14 cellular contexts compared by ENCODE assay signal in the genomic region with DNA sequence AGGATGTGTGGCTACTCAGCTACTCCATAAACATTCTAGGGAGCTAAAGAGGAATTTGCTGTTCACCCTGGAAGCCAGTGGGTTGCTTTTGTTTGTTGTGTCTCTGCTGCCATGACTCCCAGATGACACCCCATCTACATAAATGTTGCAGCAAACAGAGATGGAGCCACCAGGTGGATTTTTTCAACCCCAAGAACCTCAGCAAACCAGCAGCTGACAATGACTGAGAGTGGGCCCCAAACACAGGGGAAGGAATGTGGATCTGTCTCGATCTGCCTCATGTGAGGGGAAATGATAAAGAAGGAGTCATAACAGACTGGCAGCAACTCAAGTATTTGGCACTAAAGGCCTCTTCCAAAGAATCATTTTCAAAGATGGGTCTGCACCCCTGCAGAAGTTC.
DNase-seq lines count a peak whose midpoint lies in the region; ATAC-seq, FAIRE-seq and TF ChIP-seq lines count a peak whose summit lies in the region.
"Had no signal": no experiment of that assay in that cellular context is flagged by ENCODE, and none has a peak within 500 bp of the region (broad histone marks: within the 10 kb centered on the region; RNA-seq: fewer than 3 reads in every experiment).

No MANE protein-coding gene starts in this region.

- no peak for ATAC-seq in HG02981 (IDR thresholded peaks at IDR 0.05; ENCODE audit: unreplicated experiment)
- no peak for ATAC-seq in activated CD4-positive, alpha-beta T cell treated with anti-CD3 and anti-CD28 coated beads for 36 hours
- ATAC-seq in esophagus mucosa: no peak
- ATAC-seq: pancreas had no signal

- no peak overlapping the region for H2AFZ ChIP-seq in hepatocyte

- no peaks in the 10 kb centered on the region for H3K9me2 ChIP-seq in hepatocyte (replicated peaks; ENCODE audit: insufficient read depth)

- no peak for FAIRE-seq in small intestine (lab: Jason Lieb, UNC)
- FAIRE-seq: pancreas had no signal

- DNase-seq in HCEC 1CT: peak; percentile 99
- DNase-seq in adipocyte (ENCODE audit: low read depth): peak; percentile 72
- DNase-seq in hepatocyte (ENCODE audit: low spot score): peak; percentile 43
- DNase-seq in small intestine: peak; percentile 4
- DNase-seq in central memory CD4-positive, alpha-beta T cell: no peak
- no peak for DNase-seq in activated CD4-positive, alpha-beta T cell treated with anti-CD3 and anti-CD28 coated beads for 36 hours
- DNase-seq: activated CD4-positive, alpha-beta T cell treated with anti-CD3 and anti-CD28 coated beads for 4 hours; dorsolateral prefrontal cortex; Kasumi-1; pancreas; SIG-M5 had no signal

- WGBS in hepatocyte (ENCODE audit: low lambda C conversion rate, missing lambda C conversion rate): 45% methylated on average over 1 of the region's 1 CpG
- whole genome bisulfite sequencing in small intestine, 3 donors: 6 to 30% (median 29%) methylated on average over 1 of the region's 1 CpG

- no peak for TF ChIP-seq CTCF in hepatocyte (IDR thresholded peaks at IDR 0.05; ENCODE audit: poor library complexity)

- peak overlapping the region; percentile 22 for H3K9ac ChIP-seq in adipocyte (ENCODE audit: low read length)

- H3K4me1 ChIP-seq in adipocyte (ENCODE audit: control insufficient read depth, insufficient read depth, low read length) (peaks cover 28% of the 10 kb centered on the region), hepatocyte (ENCODE audit: insufficient read depth) (no peaks in the 10 kb centered on the region), small intestine (ENCODE audit: control insufficient read depth in 2 of 2, insufficient read depth in 1 of 2, low read depth in 1 of 2, low read length in 1 of 2) (no peaks in the 10 kb centered on the region)
- H3K4me1 ChIP-seq: pancreas had no signal

- H3K27me3 ChIP-seq in adipocyte (replicated peaks; ENCODE audit: control insufficient read depth, insufficient read depth, low read length) (no peaks in the 10 kb centered on the region), hepatocyte (no peaks in the 10 kb centered on the region), small intestine (ENCODE audit: control insufficient read depth in 2 of 2, insufficient read depth in 2 of 2, low read length in 2 of 2) (no peaks in the 10 kb centered on the region)
- H3K27me3 ChIP-seq: dorsolateral prefrontal cortex, pancreas had no signal

- no peaks in the 10 kb centered on the region for H3K36me3 Mint-ChIP-seq in activated CD4-positive, alpha-beta T cell treated with anti-CD3 and anti-CD28 coated beads for 36 hours (ENCODE audit: low read depth)

- no peaks in the 10 kb centered on the region for H4K20me1 ChIP-seq in hepatocyte (ENCODE audit: insufficient read depth, poor library complexity, severe bottlenecking)

- no peaks in the 10 kb centered on the region for H3K9me3 Mint-ChIP-seq in activated CD4-positive, alpha-beta T cell treated with anti-CD3 and anti-CD28 coated beads for 36 hours (ENCODE audit: low read depth)

- no peaks in the 10 kb centered on the region for H3K4me1 Mint-ChIP-seq in activated CD4-positive, alpha-beta T cell treated with anti-CD3 and anti-CD28 coated beads for 36 hours

- H3K9me3 ChIP-seq in adipocyte (ENCODE audit: control insufficient read depth, low read length): peaks cover 11% of the 10 kb centered on the region
- no peaks in the 10 kb centered on the region for H3K9me3 ChIP-seq in hepatocyte (ENCODE audit: low read depth)
- no peaks in the 10 kb centered on the region for H3K9me3 ChIP-seq in small intestine (ENCODE audit: control insufficient read depth, low read depth)
- H3K9me3 ChIP-seq: pancreas had no signal

- peaks cover 15% of the 10 kb centered on the region for H3K27me3 Mint-ChIP-seq in activated CD4-positive, alpha-beta T cell treated with anti-CD3 and anti-CD28 coated beads for 36 hours

- intact Hi-C loops in activated CD4-positive, alpha-beta T cell treated with anti-CD3 and anti-CD28 coated beads for 36 hours (cut with DNase I, micrococcal nuclease): no loop called here

- H3K79me2 ChIP-seq in hepatocyte: no peaks in the 10 kb centered on the region

- no peak overlapping the region for H3K4me3 Mint-ChIP-seq in activated CD4-positive, alpha-beta T cell treated with anti-CD3 and anti-CD28 coated beads for 36 hours

- H3K27ac ChIP-seq in hepatocyte: peak overlapping the region; percentile 46
- peak overlapping the region in 1 of 2 donors; percentile 7 for H3K27ac ChIP-seq in small intestine (ENCODE audit: low read depth in 1 of 2, low read length in 1 of 2)
- H3K27ac ChIP-seq: dorsolateral prefrontal cortex, pancreas, thoracic aorta had no signal

- POLR2A ChIA-PET in activated CD4-positive, alpha-beta T cell treated with anti-CD3 and anti-CD28 coated beads for 36 hours (lab: Charles Lee): no interaction called here

- H3K4me3 ChIP-seq in adipocyte (ENCODE audit: low read length) (no peak overlapping the region), hepatocyte (no peak overlapping the region), small intestine (ENCODE audit: low read depth in 1 of 2, low read length in 2 of 2) (no peak overlapping the region)
- H3K4me3 ChIP-seq: dorsolateral prefrontal cortex, pancreas, thoracic aorta had no signal

- no peak overlapping the region for H3K27ac Mint-ChIP-seq in activated CD4-positive, alpha-beta T cell treated with anti-CD3 and anti-CD28 coated beads for 36 hours

- CTCF ChIA-PET in activated CD4-positive, alpha-beta T cell treated with anti-CD3 and anti-CD28 coated beads for 36 hours (lab: Charles Lee): interaction anchor here (0.6 kb wide), 1 partner anchor 81 kb away, joined by 3 read pairs; no protein-coding TSS in a partner anchor

- no peaks in the 10 kb centered on the region for H3K36me3 ChIP-seq in adipocyte (ENCODE audit: control insufficient read depth, insufficient read depth, low read length, severe bottlenecking)
- no peaks in the 10 kb centered on the region for H3K36me3 ChIP-seq in hepatocyte (replicated peaks; ENCODE audit: insufficient read depth, low read depth)
- no peaks in the 10 kb centered on the region for H3K36me3 ChIP-seq in small intestine (ENCODE audit: control insufficient read depth in 2 of 2, insufficient read depth in 2 of 2, low read length in 2 of 2)
- H3K36me3 ChIP-seq: pancreas, thoracic aorta had no signal

- no peak overlapping the region for H3K4me2 ChIP-seq in hepatocyte

Comparison
In these comparisons a context has a peak if more than half of its experiments do, and no peak if none do; other contexts are left out.
1. DNase-seq: peak in HCEC 1CT (single experiment), adipocyte (single experiment), hepatocyte (single experiment) and small intestine (single experiment); none in central memory CD4-positive, alpha-beta T cell (single experiment) and activated CD4-positive, alpha-beta T cell treated with anti-CD3 and anti-CD28 coated beads for 36 hours (single experiment).